In the genomic region with DNA sequence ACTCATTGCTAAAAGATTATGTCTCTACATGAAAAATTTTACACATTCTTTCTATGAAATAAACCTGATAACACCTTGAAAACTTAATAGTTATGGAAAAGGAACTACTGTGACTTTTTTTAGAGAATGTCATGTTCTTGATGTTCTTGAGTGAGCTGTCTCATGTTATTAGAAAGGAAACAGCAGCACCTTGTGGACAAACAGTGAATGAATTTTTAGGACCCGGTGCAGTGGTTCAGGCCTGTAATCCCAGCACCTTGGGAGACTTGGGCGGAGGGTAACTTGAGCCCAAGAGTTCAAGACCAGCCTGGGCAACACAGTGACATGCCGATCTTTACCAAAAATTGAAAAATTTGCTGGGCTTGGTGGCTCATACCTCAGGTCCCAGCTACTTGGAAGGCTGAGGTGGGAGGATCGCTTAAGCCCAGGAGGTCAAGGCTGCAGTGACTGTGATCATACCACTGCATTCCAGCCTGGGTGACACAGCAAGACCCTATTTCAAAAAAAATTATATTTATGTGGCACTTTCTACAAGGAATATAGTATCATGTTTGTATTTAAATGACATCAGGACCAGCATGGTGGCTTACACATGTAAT, we compare ENCODE assay signal across 8 cellular contexts.
DNase-seq lines count a peak whose midpoint lies in the region; TF ChIP-seq lines count a peak whose summit lies in the region.
"Not testable (repeated sequence)": the region's sequence is repeated elsewhere in the genome, so short reads cannot be mapped to it uniquely, and the experiment has no call there.

No MANE protein-coding gene starts in this region.

- H3K27ac ChIP-seq in OCI-LY3 (ENCODE audit: low read length); dorsolateral prefrontal cortex: not testable (repeated sequence)

- intact Hi-C loops in dorsolateral prefrontal cortex (cut with DNase I): not testable (repeated sequence)

- TF ChIP-seq CTCF in BE2C (IDR thresholded peaks at IDR 0.05; ENCODE audit: low read depth, low read length): peak; percentile 52
- peak; percentile 34; the same call in 1 of the 2 replicates for TF ChIP-seq CTCF in GM12874 (IDR thresholded peaks at IDR 0.05; ENCODE audit: insufficient read depth, low read depth, low read length)
- TF ChIP-seq CTCF in OCI-LY3 (IDR thresholded peaks at IDR 0.05; ENCODE audit: low read depth, low read length): peak; percentile 43
- peak in 50 of 56 donors; percentile 22 to 62 (median 44) for TF ChIP-seq CTCF in dorsolateral prefrontal cortex (IDR thresholded peaks at IDR 0.05 in 54 of 56, conservative IDR thresholded peaks at IDR 0.05 in 2 of 56; ENCODE audit: low read depth in 1 of 56, partially characterized antibody in 56 of 56)

- H3K4me3 ChIP-seq in BE2C (ENCODE audit: low read depth, low read length); OCI-LY3 (ENCODE audit: low read length); dorsolateral prefrontal cortex: not testable (repeated sequence)

- H3K4me2 ChIP-seq in OCI-LY3 (ENCODE audit: low read length): not testable (repeated sequence)

- not testable (repeated sequence) for H3K36me3 ChIP-seq in BE2C; OCI-LY3 (replicated peaks; ENCODE audit: low read depth, low read length)

- H3K79me2 ChIP-seq in OCI-LY3 (ENCODE audit: low read length): not testable (repeated sequence)

- H3K27me3 ChIP-seq in BE2C; OCI-LY3 (ENCODE audit: low read depth, low read length): not testable (repeated sequence)
- peaks cover 0 to 14% (median 0%) of the 10 kb centered on the region in 45 donors for H3K27me3 ChIP-seq in dorsolateral prefrontal cortex

- in situ Hi-C loops in KBM-7 (cut with MboI; ENCODE audit: low pct_unique_long_range_greater_than_20kb, low sequenced_read_pairs): not testable (repeated sequence)

- H2AFZ ChIP-seq in OCI-LY3 (ENCODE audit: low read depth, low read length): not testable (repeated sequence)

- not testable (repeated sequence) for H3K9me3 ChIP-seq in BE2C; OCI-LY3 (ENCODE audit: insufficient read depth, low read length)

- H4K20me1 ChIP-seq in OCI-LY3 (ENCODE audit: insufficient read depth, low read length): not testable (repeated sequence)

- not testable (repeated sequence) for H3K4me1 ChIP-seq in BE2C; OCI-LY3 (ENCODE audit: low read length)

- H3K9ac ChIP-seq in OCI-LY3 (ENCODE audit: low read length): not testable (repeated sequence)

- DNase-seq in BE2C: peak; percentile 24
- peak; percentile 43 for DNase-seq in KBM-7
- peak; percentile 26 for DNase-seq in SW480 (ENCODE audit: low spot score)
- not testable (repeated sequence) for DNase-seq in dorsolateral prefrontal cortex
- peak; percentile 30 for DNase-seq in kidney tubule cell (ENCODE audit: low spot score)
- DNase-seq in superior temporal gyrus (ENCODE audit: extremely low spot score): peak; percentile 52
